Comparison of ENCODE assay signal across 12 cellular contexts in the genomic region with DNA sequence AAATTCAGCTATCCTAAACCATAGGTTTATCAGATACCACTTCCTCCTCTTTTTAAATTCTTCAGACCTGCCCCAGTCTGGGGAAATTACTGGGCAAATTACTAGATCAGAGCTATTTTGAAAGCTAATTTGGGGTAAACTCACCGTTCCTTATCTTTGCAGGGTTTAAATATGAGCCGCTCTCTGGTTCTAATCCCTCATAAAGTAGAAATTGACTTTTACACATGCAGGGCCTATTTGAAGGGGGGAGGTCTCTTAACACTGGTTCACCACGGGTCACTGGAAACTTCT. TPM values are rescaled to one million over a fixed set of nuclear protein-coding genes. Genes with fewer than 3 reads are reported as not detected.
DNase-seq lines count a peak whose midpoint lies in the region; ATAC-seq, FAIRE-seq and TF ChIP-seq lines count a peak whose summit lies in the region.
"Had no signal": no experiment of that assay in that cellular context is flagged by ENCODE, and none has a peak within 500 bp of the region (broad histone marks: within the 10 kb centered on the region; RNA-seq: fewer than 3 reads in every experiment).

No MANE protein-coding gene starts in this region.

- TF ChIP-seq EP300 in H1 (IDR thresholded peaks at IDR 0.05; ENCODE audit: borderline replicate concordance in 1 of 2, low read depth in 2 of 2, low read length in 2 of 2), result no peak

- TF ChIP-seq CTCF in heart right ventricle (IDR thresholded peaks at IDR 0.05) (no peak), H1 (IDR thresholded peaks at IDR 0.05; ENCODE audit: control extremely low read depth in 1 of 3, insufficient read depth in 1 of 3, low read depth in 1 of 3, low read length in 3 of 3) (no peak), vagina (IDR thresholded peaks at IDR 0.05) (no peak)

- H3K36me3 Mint-ChIP-seq in naive thymus-derived CD8-positive, alpha-beta T cell, result peaks cover 11 to 37% (median 19%) of the 10 kb centered on the region in 3 donors

- no peak overlapping the region for H3K18ac ChIP-seq in H1 (ENCODE audit: extremely low read depth, low read length)

- no peak overlapping the region for H3K9ac ChIP-seq in H1 (replicated peaks in 1 of 4; ENCODE audit: extremely low read depth in 1 of 4, low read depth in 3 of 4, low read length in 3 of 4)

- H3K23ac ChIP-seq in H1 (ENCODE audit: insufficient read length), result no peak overlapping the region

- H2AFZ ChIP-seq in H1 (ENCODE audit: low read length), result no peak overlapping the region

- H3K4me1 ChIP-seq in heart right ventricle, result peaks cover 0 to 10% (median 4%) of the 10 kb centered on the region in 9 donors
- H3K4me1 ChIP-seq in right cardiac atrium (ENCODE audit: control insufficient read depth, insufficient read depth, low read length), result no peaks in the 10 kb centered on the region
- peaks cover 7 to 18% (median 11%) of the 10 kb centered on the region in 4 experiments for H3K4me1 ChIP-seq in H1 (replicated peaks in 1 of 4; ENCODE audit: control insufficient read depth in 3 of 4, insufficient read depth in 4 of 4, low read length in 3 of 4)
- peaks cover 10% of the 10 kb centered on the region for H3K4me1 ChIP-seq in vagina

- no peak overlapping the region for H4K8ac ChIP-seq in H1 (ENCODE audit: extremely low read depth, insufficient read depth, low read length)

- TF ChIP-seq POLR2A in H1 (IDR thresholded peaks at IDR 0.05; ENCODE audit: control extremely low read depth in 1 of 2, low read depth in 2 of 2, low read length in 2 of 2), result no peak
- TF ChIP-seq POLR2A in vagina (IDR thresholded peaks at IDR 0.05), result no peak

- H3K4me3 ChIP-seq in heart right ventricle (peak overlapping the region in 3 of 10 donors; percentile 48 to 63 (median 56)), right cardiac atrium (ENCODE audit: low read length) (no peak overlapping the region), H1 (ENCODE audit: extremely low read depth in 1 of 4, insufficient read depth in 2 of 4, low read depth in 3 of 4, low read length in 4 of 4) (peak overlapping the region in 3 of 4 experiments; percentile 36 to 74 (median 48); a peak in 4 of 8 replicates), vagina (peak overlapping the region; percentile 40 to 51)

- no peaks in the 10 kb centered on the region for H3K79me1 ChIP-seq in H1 (ENCODE audit: low read depth, low read length)

- no peak for ATAC-seq in heart right ventricle
- ATAC-seq in right cardiac atrium, result no peak
- no peak for ATAC-seq in naive thymus-derived CD8-positive, alpha-beta T cell

- peaks cover 59 to 97% (median 77%) of the 10 kb centered on the region in 5 donors for H3K27me3 Mint-ChIP-seq in naive thymus-derived CD8-positive, alpha-beta T cell

- H2BK5ac ChIP-seq in H1 (ENCODE audit: low read depth, low read length), result no peak overlapping the region

- no peak overlapping the region for H2BK15ac ChIP-seq in H1 (ENCODE audit: low read length)

- H3K4me3 Mint-ChIP-seq in naive thymus-derived CD8-positive, alpha-beta T cell, result peak overlapping the region in 8 of 10 donors; percentile 4 to 72 (median 47)

- POLR2A ChIA-PET in H1 (lab: Charles Lee; ENCODE audit: partially characterized antibody), result interaction anchor here (0.6 to 1.6 kb wide), 3 partner anchors 10 to 230 kb away, joined by 3 to 7 read pairs (median 5); no protein-coding TSS in a partner anchor
- POLR2A ChIA-PET in naive thymus-derived CD8-positive, alpha-beta T cell (lab: Charles Lee), result no interaction called here

- H3K56ac ChIP-seq in H1 (replicated peaks; ENCODE audit: insufficient read length, low read depth, low read length), result no peak overlapping the region

- no peak for DNase-seq in heart right ventricle
- DNase-seq in right cardiac atrium, result no peak
- no peak for DNase-seq in H1 (ENCODE audit: low read depth in 1 of 2, low spot score in 2 of 2)
- no peak for DNase-seq in naive thymus-derived CD8-positive, alpha-beta T cell
- no peak for DNase-seq in vagina (ENCODE audit: extremely low spot score in 2 of 2)
- DNase-seq in NCI-H345 (lab: John Stamatoyannopoulos, UW), result no peak
- DNase-seq in CD1c-positive myeloid dendritic cell (ENCODE audit: extremely low spot score), result no peak
- no peak for DNase-seq in stimulated activated naive CD4-positive, alpha-beta T cell treated with Interleukin-2 at 50 U/mL for 16 hours (lab: John Stamatoyannopoulos, UW)
- DNase-seq: activated CD4-positive, CD25-positive, alpha-beta regulatory T cell treated with anti-CD3 and anti-CD28 coated beads, Interleukin-2, amount 50 U/mL, for 72 hours; DND-41 had no signal

- no peak overlapping the region for H2AK5ac ChIP-seq in H1 (ENCODE audit: low read depth, low read length)

- no peak overlapping the region for H3K4ac ChIP-seq in H1 (replicated peaks; ENCODE audit: insufficient read length, low read depth, low read length)

- peaks cover 2 to 3% of the 10 kb centered on the region in 2 experiments for H4K20me1 ChIP-seq in H1 (replicated peaks in 1 of 2; ENCODE audit: control insufficient read depth in 1 of 2, insufficient read depth in 2 of 2, low read length in 2 of 2)

- H3K79me2 ChIP-seq in H1 (ENCODE audit: control insufficient read depth in 1 of 2, insufficient read depth in 2 of 2, low read length in 2 of 2), result no peaks in the 10 kb centered on the region

- WGBS in heart right ventricle, 2 donors, result 68 to 71% methylated on average over 3 of the region's 3 CpGs
- 77% methylated on average over 3 of the region's 3 CpGs for WGBS in right cardiac atrium
- 36% methylated on average over 2 of the region's 3 CpGs; no CpG with 5 or more reads in 1 of the 2 experiments for WGBS in H1 (ENCODE audit: extremely low coverage in 1 of 2, insufficient coverage in 1 of 2, insufficient read length in 1 of 2, insufficient replicate concordance in 2 of 2, low coverage in 1 of 2, low lambda C conversion rate in 2 of 2, missing lambda C conversion rate in 1 of 2), 2 experiments

- peak overlapping the region in 1 of 10 donors; percentile 40 for H3K27ac Mint-ChIP-seq in naive thymus-derived CD8-positive, alpha-beta T cell

- no peak overlapping the region for H2BK12ac ChIP-seq in H1 (ENCODE audit: low read depth, low read length)

- H3K27me3 ChIP-seq in heart right ventricle, result peaks cover 0 to 75% (median 38%) of the 10 kb centered on the region in 7 donors
- H3K27me3 ChIP-seq in right cardiac atrium (ENCODE audit: control insufficient read depth, insufficient read depth), result no peaks in the 10 kb centered on the region
- H3K27me3 ChIP-seq in H1 (replicated peaks in 1 of 4; ENCODE audit: control insufficient read depth in 3 of 4, extremely low read depth in 1 of 4, insufficient read depth in 3 of 4, low read length in 3 of 4), result peaks cover 36 to 66% (median 54%) of the 10 kb centered on the region in 4 experiments
- no peaks in the 10 kb centered on the region for H3K27me3 ChIP-seq in vagina

- no peak for FAIRE-seq in H1 (lab: Jason Lieb, UNC)
- FAIRE-seq: colon had no signal

- H2BK20ac ChIP-seq in H1 (ENCODE audit: low read length), result no peak overlapping the region

- no peak for TF ChIP-seq RAD21 in H1 (IDR thresholded peaks at IDR 0.05 in 1 of 2, conservative IDR thresholded peaks at IDR 0.05 in 1 of 2; ENCODE audit: low read depth in 2 of 2, low read length in 2 of 2)

- no peak overlapping the region for H2BK120ac ChIP-seq in H1 (replicated peaks; ENCODE audit: low read depth, low read length)

- peak overlapping the region; percentile 77 to 92; a peak in 2 of 4 replicates for H3K4me2 ChIP-seq in H1 (ENCODE audit: insufficient read depth in 1 of 2, low read depth in 2 of 2, low read length in 2 of 2)

- H3K23me2 ChIP-seq in H1 (ENCODE audit: low read depth, low read length), result peaks cover 18% of the 10 kb centered on the region; the same call in 1 of the 2 replicates

- no peak overlapping the region for H3K14ac ChIP-seq in H1 (ENCODE audit: insufficient read length)

- CTCF ChIA-PET in H1 (lab: Charles Lee; ENCODE audit: partially characterized antibody), result interaction anchor here (0.6 to 1.9 kb wide), 10 partner anchors 16 to 255 kb away, joined by 3 to 13 read pairs (median 4); no protein-coding TSS in a partner anchor

- intact Hi-C loops in heart right ventricle (cut with DNase I) (loop anchor here in 1 of 10 donors (5.0 to 10.0 kb wide), 2 partner anchors 457 to 609 kb away; no protein-coding TSS in a partner anchor), right cardiac atrium (cut with DNase I) (no loop called here), vagina (cut with DNase I) (loop anchor here (5.0 kb wide), 1 partner anchor 609 kb away; no protein-coding TSS in a partner anchor)

- no peak overlapping the region for H4K91ac ChIP-seq in H1 (replicated peaks; ENCODE audit: insufficient read length, low read length)

- H3K9me3 Mint-ChIP-seq in naive thymus-derived CD8-positive, alpha-beta T cell, result peaks cover 0 to 57% (median 22%) of the 10 kb centered on the region in 9 donors

- H3K4me1 Mint-ChIP-seq in naive thymus-derived CD8-positive, alpha-beta T cell, result peaks cover 16 to 32% (median 21%) of the 10 kb centered on the region in 4 donors

- H3K27ac ChIP-seq in heart right ventricle (peak overlapping the region in 8 of 10 donors; percentile 76 to 97 (median 84)), right cardiac atrium (ENCODE audit: low read length) (no peak overlapping the region), H1 (ENCODE audit: low read depth, low read length) (no peak overlapping the region), vagina (peak overlapping the region; percentile 62)

- H3K36me3 ChIP-seq in heart right ventricle (no peaks in the 10 kb centered on the region), H1 (ENCODE audit: control insufficient read depth in 2 of 4, insufficient read depth in 4 of 4, low read length in 3 of 4) (no peaks in the 10 kb centered on the region), vagina (no peaks in the 10 kb centered on the region)
- H3K36me3 ChIP-seq: MG63 had no signal

- H4K5ac ChIP-seq in H1 (ENCODE audit: insufficient read length, low read depth, low read length), result no peak overlapping the region

- H3K9me3 ChIP-seq in heart right ventricle (no peaks in the 10 kb centered on the region), right cardiac atrium (ENCODE audit: control insufficient read depth, low read length) (no peaks in the 10 kb centered on the region), H1 (ENCODE audit: insufficient read depth in 2 of 2, low read depth in 1 of 2, low read length in 1 of 2) (no peaks in the 10 kb centered on the region; a peak in 1 of 4 replicates), vagina (no peaks in the 10 kb centered on the region)
- H3K9me3 ChIP-seq: MG63 had no signal

RNA-seq across cellular contexts. Expression of a gene that starts 11.0 kb away (rescaled TPM):
- 10 to 100 TPM; 34.0 to 64.5 (median 48.5) TPM for total RNA-seq in heart right ventricle
- polyA plus RNA-seq in heart right ventricle, result 10 to 100 TPM; 21.1 to 50.1 TPM
- total RNA-seq in right cardiac atrium, result 10 to 100 TPM; 28.9 to 33.4 (median 31.0) TPM
- 14.8 TPM for polyA plus RNA-seq in right cardiac atrium
- 0.22 and 0.65 TPM in 2 replicates for total RNA-seq in H1 (2021; fragmentation: NEBNext Ultra II Directional; extraction: Animal tissue kit (Norgen Biotek cat#: 25700))
- 1.2 and 1.3 TPM in 2 replicates for polyA plus RNA-seq in H1 (2011; rRNA removed)
- 0.41 TPM for polyA plus RNA-seq in H1 (2011; cell fraction: cytosol; rRNA removed)
- polyA plus RNA-seq in H1 (2011; cell fraction: nucleus; rRNA removed), result 2.1 TPM
- polyA plus RNA-seq in H1 (2012, experiment 1 of 2), result 0.25 to 1.9 TPM (median 0.37 TPM) in 4 replicates
- 0.08 TPM for polyA plus RNA-seq in H1 (2012, experiment 2 of 2)
- polyA plus RNA-seq in H1 (2013, experiment 1 of 2), result 0.16 TPM
- polyA plus RNA-seq in H1 (2013, experiment 2 of 2), result 0.24 TPM
- 0.88 and 2.0 TPM in 2 replicates for polyA minus RNA-seq in H1 (2011; rRNA and poly(A)+ RNA removed)
- not detected for polyA minus RNA-seq in H1 (2011; cell fraction: cytosol; rRNA and poly(A)+ RNA removed)
- polyA minus RNA-seq in H1 (2011; cell fraction: nucleus; rRNA and poly(A)+ RNA removed), result 4.5 TPM
- not detected for total RNA-seq in naive thymus-derived CD8-positive, alpha-beta T cell
- not detected for polyA plus RNA-seq in naive thymus-derived CD8-positive, alpha-beta T cell
- 76.9 TPM for total RNA-seq in vagina

Comparison
In these comparisons a context has a peak if more than half of its experiments do, and no peak if none do; other contexts are left out.
1. H3K27ac ChIP-seq: peak in heart right ventricle (8 of 10) and vagina (single experiment); none in right cardiac atrium (single experiment) and H1 (single experiment).
2. RNA of a gene that starts 11.0 kb away (total RNA-seq): 76.9 TPM in vagina (single experiment), 34.0 to 64.5 TPM in heart right ventricle and 28.9 to 33.4 TPM in right cardiac atrium; 0.22 to 0.65 TPM in H1 and not detected in naive thymus-derived CD8-positive, alpha-beta T cell; every median in the first group is over 10 times any median in the second.